8 cellular contexts compared by ENCODE assay signal in the genomic region with DNA sequence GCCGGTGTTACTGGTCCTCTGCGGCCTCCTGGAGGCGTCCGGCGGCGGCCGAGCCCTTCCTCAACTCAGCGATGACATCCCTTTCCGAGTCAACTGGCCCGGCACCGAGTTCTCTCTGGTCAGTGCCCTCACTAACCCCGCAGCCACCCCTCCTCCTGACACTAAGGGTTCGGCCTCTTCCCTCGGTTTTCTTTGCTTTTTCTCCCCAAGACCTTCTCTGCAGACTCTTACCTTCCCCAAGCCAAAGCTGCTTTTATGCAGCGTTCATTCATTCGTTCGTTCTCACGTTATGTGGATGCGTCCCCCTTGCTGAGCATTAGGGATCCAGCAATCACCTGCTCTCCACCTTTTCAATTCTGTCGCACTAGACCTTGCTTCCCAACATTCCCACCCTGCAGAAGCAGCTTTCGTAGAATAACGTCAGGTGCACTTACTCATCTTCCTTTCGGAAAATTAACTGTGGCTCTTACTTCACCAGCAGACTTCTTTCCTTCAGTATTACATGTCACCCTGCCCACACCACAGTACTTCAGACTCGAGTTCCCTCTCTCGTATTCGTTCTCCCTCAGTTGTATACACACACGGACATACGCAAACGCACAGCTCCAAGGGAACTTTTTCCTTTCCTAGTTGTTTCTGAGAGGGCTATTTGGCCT. TPM values are rescaled to one million over a fixed set of nuclear protein-coding genes. Genes with fewer than 3 reads are reported as not detected.
DNase-seq lines count a peak whose midpoint lies in the region; ATAC-seq and TF ChIP-seq lines count a peak whose summit lies in the region.

No MANE protein-coding gene starts in this region.

- peak; percentile 55 for ATAC-seq in HG03175 (IDR thresholded peaks at IDR 0.05; ENCODE audit: unreplicated experiment)

- H3K9me3 Mint-ChIP-seq in type B pancreatic cell = no peaks in the 10 kb centered on the region

- H3K27ac Mint-ChIP-seq in type B pancreatic cell = peak overlapping the region; percentile 90

- peak overlapping the region; percentile 68 to 98 (median 90) for H3K4me3 ChIP-seq in dorsolateral prefrontal cortex

- TF ChIP-seq CTCF in dorsolateral prefrontal cortex (IDR thresholded peaks at IDR 0.05 in 54 of 56, conservative IDR thresholded peaks at IDR 0.05 in 2 of 56; ENCODE audit: low read depth in 1 of 56, partially characterized antibody in 56 of 56) = peak in 3 of 56 donors; percentile 3 to 33 (median 10)
- TF ChIP-seq CTCF in type B pancreatic cell (conservative IDR thresholded peaks at IDR 0.05) = no peak

- peak; percentile 35 for DNase-seq in CMK (ENCODE audit: low read depth)
- peak; percentile 36 for DNase-seq in GM19238 (ENCODE audit: insufficient read length, low spot score)
- peak; percentile 8 for DNase-seq in RPMI8226
- DNase-seq in dorsolateral prefrontal cortex = peak in 2 of 10 donors; percentile 41 to 57
- peak; percentile 22 for DNase-seq in medulla oblongata (ENCODE audit: extremely low spot score)
- DNase-seq in type B pancreatic cell (ENCODE audit: extremely low spot score, unreplicated experiment) = no peak
- no peak for DNase-seq in T-helper 9 cell

- H3K27me3 ChIP-seq in dorsolateral prefrontal cortex = no peaks in the 10 kb centered on the region

- no peaks in the 10 kb centered on the region for H3K27me3 Mint-ChIP-seq in type B pancreatic cell

- peak overlapping the region in 57 of 59 donors; percentile 20 to 97 (median 89) for H3K27ac ChIP-seq in dorsolateral prefrontal cortex

- H3K4me3 Mint-ChIP-seq in type B pancreatic cell = peak overlapping the region; percentile 98

- intact Hi-C loops in dorsolateral prefrontal cortex (cut with DNase I) = loop anchor here in 1 of 2 donors (2.0 kb wide), 1 partner anchor 21 kb away; a partner anchor contains a TSS

- H3K4me1 Mint-ChIP-seq in type B pancreatic cell (ENCODE audit: unreplicated experiment) = peaks cover 18% of the 10 kb centered on the region

- H3K36me3 Mint-ChIP-seq in type B pancreatic cell = peaks cover 7% of the 10 kb centered on the region

RNA-seq across cellular contexts. Expression of a gene that starts 0.5 kb away (rescaled TPM):
- total RNA-seq in dorsolateral prefrontal cortex (10 to 100 TPM; 22.6 to 82.8 (median 55.2) TPM), type B pancreatic cell (ENCODE audit: low replicate concordance) (41.7 and 43.8 TPM in 2 replicates)

RNA-seq across cellular contexts. Expression of a gene that starts 0.6 kb away (rescaled TPM):
- total RNA-seq in dorsolateral prefrontal cortex = 10 to 100 TPM; 32.1 to 88.1 (median 57.9) TPM
- 16.8 and 47.7 TPM in 2 replicates for total RNA-seq in type B pancreatic cell (ENCODE audit: low replicate concordance)

RNA-seq across cellular contexts. Expression of a gene that starts 19.8 kb away (rescaled TPM):
- 1 to 10 TPM in 106 of 120 experiments, under 1 TPM in 14; 0.34 to 4.3 (median 1.8) TPM for total RNA-seq in dorsolateral prefrontal cortex
- total RNA-seq in type B pancreatic cell (ENCODE audit: low replicate concordance) = 2.0 and 4.7 TPM in 2 replicates

Comparison
In these comparisons a context has a peak if more than half of its experiments do, and no peak if none do; other contexts are left out.
1. DNase-seq: peak in CMK (single experiment), GM19238 (single experiment), RPMI8226 (single experiment) and medulla oblongata (single experiment); none in type B pancreatic cell (single experiment) and T-helper 9 cell (single experiment).